20 cellular contexts compared by ENCODE assay signal in genomic region chr16:26196806-26197205, GRCh38.
"Had no signal": no experiment of that assay in that cellular context is flagged by ENCODE, and none has a peak within 500 bp of the region (broad histone marks: within the 10 kb centered on the region; RNA-seq: fewer than 3 reads in every experiment).

No MANE protein-coding gene starts in this region.

- H3K27me3 ChIP-seq: colonic mucosa, foreskin keratinocyte, gastroesophageal sphincter, heart left ventricle had no signal

- H3K4me3 ChIP-seq: colonic mucosa, gastroesophageal sphincter, heart left ventricle, lower lobe of right lung, mucosa of descending colon had no signal

- H3K9me3 ChIP-seq: colonic mucosa, gastroesophageal sphincter, heart left ventricle, lower lobe of right lung had no signal

- H3K4me1 ChIP-seq: colonic mucosa, foreskin keratinocyte, gastroesophageal sphincter, lower lobe of right lung had no signal

- H3K36me3 ChIP-seq: colonic mucosa, gastroesophageal sphincter, heart left ventricle, lower lobe of right lung had no signal

- H3K27ac ChIP-seq: colonic mucosa, epithelial cell of prostate, foreskin keratinocyte, gastroesophageal sphincter, lower lobe of right lung had no signal

- DNase-seq: cerebellar nuclear complex; colonic mucosa; cortex of kidney; effector CD8-positive, alpha-beta T cell; effector memory CD8-positive, alpha-beta T cell; endodermal cell; erythroblast; foreskin keratinocyte; hippocampal formation; left colon; left ventricle myocardium superior; lower lobe of right lung; mesenchymal stem cell; mucosa of descending colon; naive B cell had no signal

- ATAC-seq: effector memory CD8-positive, alpha-beta T cell; esophagus mucosa; foreskin keratinocyte; gastroesophageal sphincter; left colon; left lobe of liver; left ventricle myocardium superior; lower lobe of right lung; mucosa of descending colon had no signal
